In the genomic region with DNA sequence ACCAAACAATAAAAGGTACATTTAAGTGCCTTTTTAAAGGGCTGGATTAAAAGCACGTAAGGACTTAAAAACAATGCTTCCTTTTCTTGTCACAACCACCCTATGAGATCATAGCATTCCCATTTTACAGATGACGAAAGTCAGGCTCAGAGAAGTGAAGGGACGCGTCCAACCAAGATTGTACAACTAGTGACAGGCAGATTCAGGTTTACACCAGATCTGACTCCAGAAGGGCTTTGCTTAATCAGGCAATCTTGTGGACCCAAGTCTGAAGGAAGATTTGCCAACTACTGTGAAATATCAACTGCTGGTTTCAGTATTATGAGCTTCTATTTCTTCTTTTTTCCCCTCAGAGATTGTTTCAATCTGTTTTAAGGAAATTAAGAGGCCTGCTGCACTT, we compare ENCODE assay signal across 8 cellular contexts. TPM values are rescaled to one million over a fixed set of nuclear protein-coding genes. Genes with fewer than 3 reads are reported as not detected.
A peak's percentile ranks its signal among the peaks of the same experiment; 100 is the strongest.
DNase-seq lines count a peak whose midpoint lies in the region; ATAC-seq, FAIRE-seq and TF ChIP-seq lines count a peak whose summit lies in the region.
"Had no signal": no experiment of that assay in that cellular context is flagged by ENCODE, and none has a peak within 500 bp of the region (broad histone marks: within the 10 kb centered on the region; RNA-seq: fewer than 3 reads in every experiment).

No MANE protein-coding gene starts in this region.

- no peak for DNase-seq in GM23338 (ENCODE audit: low spot score)
- peak; percentile 23 for DNase-seq in OCI-LY7 (ENCODE audit: low spot score)
- DNase-seq in fibroblast of the aortic adventitia (ENCODE audit: low read depth) = peak; percentile 3
- no peak for DNase-seq in frontal cortex (ENCODE audit: low spot score in 2 of 2)
- DNase-seq in hepatic stellate cell (ENCODE audit: low spot score) = no peak
- DNase-seq in omental fat pad (ENCODE audit: low spot score) = no peak

- no peaks in the 10 kb centered on the region for H3K4me1 Mint-ChIP-seq in GM23338

- H4K20me1 ChIP-seq in GM23338 (replicated peaks; ENCODE audit: insufficient read depth) (no peaks in the 10 kb centered on the region), OCI-LY7 (ENCODE audit: insufficient read depth, low read length) (no peaks in the 10 kb centered on the region)

- no peak overlapping the region for H3K27ac Mint-ChIP-seq in GM23338

- intact Hi-C loops in OCI-LY7 (cut with micrococcal nuclease; ENCODE audit: unreplicated experiment) = loop anchor here (10.0 kb wide), 1 partner anchor 524 kb away; the partner anchor contains the start of genes CYP39A1 and SLC25A27

- H3K36me3 Mint-ChIP-seq in GM23338 (ENCODE audit: low read depth) = no peaks in the 10 kb centered on the region

- no peaks in the 10 kb centered on the region for H3K36me3 ChIP-seq in GM23338 (ENCODE audit: insufficient read depth)
- 0 out of 2 replicates have a peak, but pooled peaks cover 3% of the 10 kb centered on the region for H3K36me3 ChIP-seq in OCI-LY7 (ENCODE audit: insufficient read depth, low read length)
- H3K36me3 ChIP-seq in skeletal muscle tissue (ENCODE audit: control insufficient read depth in 3 of 3, insufficient read depth in 3 of 3, low read length in 3 of 3) = no peaks in the 10 kb centered on the region

- peak overlapping the region; percentile 89 to 95 (median 93) for H3K9ac ChIP-seq in skeletal muscle tissue (ENCODE audit: low read depth in 1 of 3, low read length in 3 of 3)

- TF ChIP-seq CTCF in GM23338 (conservative IDR thresholded peaks at IDR 0.05; ENCODE audit: low read depth in 2 of 2) (no peak), OCI-LY7 (conservative IDR thresholded peaks at IDR 0.05; ENCODE audit: low read length) (no peak), fibroblast of the aortic adventitia (IDR thresholded peaks at IDR 0.05; ENCODE audit: insufficient read depth, low read length) (no peak), omental fat pad (IDR thresholded peaks at IDR 0.05) (no peak)

- CTCF ChIA-PET in OCI-LY7 (lab: Charles Lee; ENCODE audit: unreplicated experiment) = interaction anchor here (0.5 kb wide), 2 partner anchors 246 to 1874 kb away, joined by 3 to 4 read pairs; no protein-coding TSS in a partner anchor

- no peaks in the 10 kb centered on the region for H3F3A ChIP-seq in GM23338 (replicated peaks; ENCODE audit: low read depth)

- no peaks in the 10 kb centered on the region for H3K79me2 ChIP-seq in GM23338 (replicated peaks; ENCODE audit: insufficient read depth)
- H3K79me2 ChIP-seq in OCI-LY7 (ENCODE audit: insufficient read depth, low read depth, low read length) = peaks cover 46% of the 10 kb centered on the region

- POLR2A ChIA-PET in OCI-LY7 (lab: Charles Lee) = interaction anchor here (0.7 kb wide), 2 partner anchors 511 to 1885 kb away, joined by 3 to 4 read pairs; no protein-coding TSS in a partner anchor

- no peak for ATAC-seq in GM23338
- ATAC-seq in omental fat pad (ENCODE audit: low FRiP score) = no peak

- H3K4me3 ChIP-seq in GM23338 (peak overlapping the region; percentile 98), OCI-LY7 (ENCODE audit: low read depth, low read length, poor library complexity, severe bottlenecking) (peak overlapping the region; percentile 84), fibroblast of the aortic adventitia (ENCODE audit: low read depth, low read length) (peak overlapping the region; percentile 0), skeletal muscle tissue (ENCODE audit: low read length in 3 of 3) (peak overlapping the region; percentile 89 to 98 (median 92))

- no TSS peak for BruUV-seq in OCI-LY7 (replicated peaks; lab: Mats Ljungman, UMichigan)

- H3K4me1 ChIP-seq in GM23338 (ENCODE audit: insufficient read depth) (peaks cover 6% of the 10 kb centered on the region), OCI-LY7 (ENCODE audit: insufficient read depth, low read length, poor library complexity, severe bottlenecking) (peaks cover 18% of the 10 kb centered on the region), skeletal muscle tissue (ENCODE audit: control insufficient read depth in 3 of 3, insufficient read depth in 3 of 3, low read length in 3 of 3) (peaks cover 17 to 23% (median 18%) of the 10 kb centered on the region in 3 donors)

- H3K27me3 ChIP-seq in GM23338 (ENCODE audit: insufficient read depth) (peaks cover 22% of the 10 kb centered on the region), skeletal muscle tissue (ENCODE audit: control insufficient read depth in 3 of 3, insufficient read depth in 3 of 3, low read length in 3 of 3) (no peaks in the 10 kb centered on the region)

- no peaks in the 10 kb centered on the region for H3K9me3 ChIP-seq in OCI-LY7 (ENCODE audit: low read length)
- H3K9me3 ChIP-seq in skeletal muscle tissue (ENCODE audit: control insufficient read depth in 3 of 3, low read length in 3 of 3) = no peaks in the 10 kb centered on the region

- peak overlapping the region; percentile 85 for H3K4me2 ChIP-seq in GM23338
- H3K4me2 ChIP-seq in OCI-LY7 (ENCODE audit: low read length) = peak overlapping the region; percentile 85

- H3K4me3 Mint-ChIP-seq in GM23338 = peak overlapping the region; percentile 96

- FAIRE-seq in frontal cortex (lab: Jason Lieb, UNC) = no peak
- FAIRE-seq: TTC549 had no signal

- H3K27ac ChIP-seq in GM23338 (ENCODE audit: low read depth) (no peak overlapping the region), OCI-LY7 (ENCODE audit: low read depth, low read length, poor library complexity, severe bottlenecking) (peak overlapping the region; percentile 57), skeletal muscle tissue (ENCODE audit: low read depth, low read length) (peak overlapping the region; percentile 71)

- 0 out of 2 replicates have a peak overlapping the region, but pooled peaks have one; percentile 100 for H2AFZ ChIP-seq in GM23338
- peak overlapping the region; percentile 93 for H2AFZ ChIP-seq in OCI-LY7 (ENCODE audit: low read length)

- H3K9me3 Mint-ChIP-seq in GM23338 = no peaks in the 10 kb centered on the region; the same call in 2 of the 3 replicates

- H3K27me3 Mint-ChIP-seq in GM23338 (ENCODE audit: insufficient read depth, low read depth, poor library complexity) = peaks cover 7% of the 10 kb centered on the region

- H3K9me2 ChIP-seq in GM23338 (ENCODE audit: insufficient read depth) (no peaks in the 10 kb centered on the region), OCI-LY7 (ENCODE audit: insufficient read depth, low read length) (no peaks in the 10 kb centered on the region)

TF ChIP-seq in GM23338, 12 proteins besides CTCF, POLR2A, EP300 and RAD21:
- TF ChIP-seq CREB1 (CRISPR knock-in tag; IDR thresholded peaks at IDR 0.05; ENCODE audit: low read depth) (no peak), NANOG (IDR thresholded peaks at IDR 0.05; ENCODE audit: borderline replicate concordance) (no peak), EZH2 (IDR thresholded peaks at IDR 0.05; ENCODE audit: low read depth, unreplicated experiment) (no peak), EZH2phosphoT487 (IDR thresholded peaks at IDR 0.05; ENCODE audit: unreplicated experiment) (no peak), REST (IDR thresholded peaks at IDR 0.05; ENCODE audit: unreplicated experiment) (no peak)

RNA-seq across cellular contexts. Expression of gene ENPP4, which starts 0.9 kb away (rescaled TPM):
- total RNA-seq in GM23338 (2014; rRNA removed; shearing (Covaris generic)) = 4.4 and 5.6 TPM in 2 replicates
- 2.2 and 2.3 TPM in 2 replicates for polyA plus RNA-seq in GM23338 (2016; fragmentation: Nextera tagmentation; extraction: Ambion mirVana)
- 5.7 and 7.1 TPM in 2 replicates for total RNA-seq in OCI-LY7 (2014; rRNA removed; shearing (Covaris generic))
- total RNA-seq in OCI-LY7 (2022) (8.8 and 9.2 TPM in 2 replicates), fibroblast of the aortic adventitia (ENCODE audit: low replicate concordance) (0.99 and 6.1 TPM in 2 replicates), skeletal muscle tissue (25.1 TPM), frontal cortex (37.1 TPM), omental fat pad (10 to 100 TPM; 16.8 to 27.3 (median 21.8) TPM)

RNA-seq across cellular contexts. Expression of gene ENPP5, which starts 40.1 kb away (rescaled TPM):
- total RNA-seq in GM23338 (2014; rRNA removed; shearing (Covaris generic)) = 10.6 and 13.0 TPM in 2 replicates
- polyA plus RNA-seq in GM23338 (2016; fragmentation: Nextera tagmentation; extraction: Ambion mirVana) = 7.3 and 8.5 TPM in 2 replicates
- total RNA-seq in OCI-LY7 (2014; rRNA removed; shearing (Covaris generic)) = 0.50 and 0.59 TPM in 2 replicates
- total RNA-seq in OCI-LY7 (2022) = 1.6 and 2.4 TPM in 2 replicates
- 0.36 and 5.3 TPM in 2 replicates for total RNA-seq in fibroblast of the aortic adventitia (ENCODE audit: low replicate concordance)
- total RNA-seq in skeletal muscle tissue = 3.7 TPM
- 5.3 TPM for total RNA-seq in frontal cortex
- total RNA-seq in omental fat pad = 1 to 10 TPM in 3 of 4 donors, under 1 TPM in 1; 0.32 to 8.6 (median 1.7) TPM

Comparison
In these comparisons a context has a peak if more than half of its experiments do, and no peak if none do; other contexts are left out.
1. DNase-seq: peak in OCI-LY7 (single experiment) and fibroblast of the aortic adventitia (single experiment); none in GM23338 (single experiment), frontal cortex (0 of 2), hepatic stellate cell (single experiment) and omental fat pad (single experiment).
2. H3K4me3 ChIP-seq: peak in every context shown above with its lines; median percentile 98 in GM23338; 92 in skeletal muscle tissue; 84 in OCI-LY7; 0 in fibroblast of the aortic adventitia.